8 cellular contexts compared by ENCODE assay signal in the genomic region with DNA sequence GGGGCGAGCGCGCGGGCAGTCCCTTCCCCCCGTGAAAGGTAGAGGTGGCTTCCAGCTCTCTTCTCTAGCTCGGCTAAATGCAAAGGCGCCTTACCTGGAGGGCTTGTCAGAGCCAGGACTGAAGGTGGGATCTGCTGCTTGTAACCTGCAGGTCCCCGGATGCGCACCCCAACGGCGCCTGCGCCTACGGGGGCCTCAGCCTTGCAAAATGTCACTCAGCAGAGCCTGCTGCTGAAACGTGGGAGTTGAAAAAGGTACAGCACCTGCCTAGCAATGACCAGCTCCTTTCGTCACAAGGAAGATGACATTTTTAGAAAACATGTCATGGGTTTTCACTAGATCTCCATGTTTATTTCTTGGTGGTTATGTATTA. TPM values are rescaled to one million over a fixed set of nuclear protein-coding genes. Genes with fewer than 3 reads are reported as not detected.
DNase-seq lines count a peak whose midpoint lies in the region; ATAC-seq and TF ChIP-seq lines count a peak whose summit lies in the region.

No MANE protein-coding gene starts in this region.

- peak overlapping the region; percentile 94 for H3K4me3 Mint-ChIP-seq in CD8-positive, alpha-beta T cell

- peak overlapping the region; percentile 92 for H3K4me3 ChIP-seq in CD8-positive, alpha-beta T cell (ENCODE audit: low read depth, low read length)
- H3K4me3 ChIP-seq in prostate gland (peak overlapping the region; percentile 72 to 82), uterus (peak overlapping the region; percentile 64 to 80)

- peaks cover 49% of the 10 kb centered on the region for H3K4me1 Mint-ChIP-seq in CD8-positive, alpha-beta T cell (ENCODE audit: low read depth)

- H3K27ac ChIP-seq in CD8-positive, alpha-beta T cell (ENCODE audit: low read depth, low read length): peak overlapping the region; percentile 91
- peak overlapping the region; percentile 90 to 91 for H3K27ac ChIP-seq in prostate gland
- H3K27ac ChIP-seq in uterus: peak overlapping the region; percentile 87 to 89

- H3K27ac Mint-ChIP-seq in CD8-positive, alpha-beta T cell: peak overlapping the region; percentile 96

- 1% methylated on average over 15 of the region's 15 CpGs for WGBS in prostate gland

- CTCF ChIA-PET in CD8-positive, alpha-beta T cell (lab: Charles Lee): interaction anchor here (1.0 to 1.6 kb wide), 7 partner anchors 9 to 95 kb away, joined by 3 to 11 read pairs (median 4); partner anchors contain the start of gene LARP1B

- H3K9me3 ChIP-seq in CD8-positive, alpha-beta T cell (ENCODE audit: low read length): no peaks in the 10 kb centered on the region
- H3K9me3 ChIP-seq in prostate gland (no peaks in the 10 kb centered on the region), uterus (no peaks in the 10 kb centered on the region)

- peaks cover 24% of the 10 kb centered on the region for H3K36me3 Mint-ChIP-seq in CD8-positive, alpha-beta T cell

- no peak for TF ChIP-seq CTCF in CD8-positive, alpha-beta T cell (IDR thresholded peaks at IDR 0.05)
- TF ChIP-seq CTCF in prostate gland (IDR thresholded peaks at IDR 0.05): no peak
- TF ChIP-seq CTCF in uterus (IDR thresholded peaks at IDR 0.05): no peak

- intact Hi-C loops in CD8-positive, alpha-beta T cell (cut with DNase I, micrococcal nuclease): loop anchor here (1.0 to 5.0 kb wide), 9 partner anchors 85 to 1128 kb away; partner anchors contain the start of genes PLK4 (in 2 of the 2), SCLT1 (in 2 of the 2), LARP1B (in 1 of the 2) and PGRMC2 (in 1 of the 2)
- intact Hi-C loops in head of caudate nucleus (cut with DNase I): no loop called here
- intact Hi-C loops in prostate gland (cut with DNase I): loop anchor here (2.0 to 10.0 kb wide), 2 partner anchors 95 to 181 kb away; partner anchors contain the start of genes HSPA4L and LARP1B
- intact Hi-C loops in uterus (cut with DNase I; ENCODE audit: low total_unique reads): loop anchor here (10.0 kb wide), 1 partner anchor 99 kb away; the partner anchor contains the start of gene LARP1B

- H3K27me3 ChIP-seq in CD8-positive, alpha-beta T cell (ENCODE audit: insufficient read depth, low read length): no peaks in the 10 kb centered on the region
- H3K27me3 ChIP-seq in prostate gland (replicated peaks; ENCODE audit: insufficient read depth) (no peaks in the 10 kb centered on the region), uterus (no peaks in the 10 kb centered on the region)

- H3K9me3 Mint-ChIP-seq in CD8-positive, alpha-beta T cell: no peaks in the 10 kb centered on the region

- no peaks in the 10 kb centered on the region for H3K36me3 ChIP-seq in CD8-positive, alpha-beta T cell (ENCODE audit: insufficient read depth, low read length)
- H3K36me3 ChIP-seq in prostate gland: no peaks in the 10 kb centered on the region
- H3K36me3 ChIP-seq in uterus: no peaks in the 10 kb centered on the region

- peak; percentile 54 for ATAC-seq in CD8-positive, alpha-beta T cell
- ATAC-seq in GM19438 (IDR thresholded peaks at IDR 0.05; ENCODE audit: low read depth, unreplicated experiment) (peak; percentile 25), HG03565 (IDR thresholded peaks at IDR 0.05; ENCODE audit: unreplicated experiment) (peak; percentile 27)

- POLR2A ChIA-PET in CD8-positive, alpha-beta T cell (lab: Charles Lee): interaction anchor here (0.8 to 2.4 kb wide), 11 partner anchors 9 to 1127 kb away, joined by 3 to 46 read pairs (median 4); partner anchors contain the start of genes JADE1, LARP1B, PGRMC2 and PLK4

- H3K4me1 ChIP-seq in CD8-positive, alpha-beta T cell (ENCODE audit: insufficient read depth, low read length): peaks cover 27% of the 10 kb centered on the region
- H3K4me1 ChIP-seq in prostate gland (replicated peaks) (no peaks in the 10 kb centered on the region), uterus (peaks cover 4 to 5% of the 10 kb centered on the region in 2 donors)

- peak; percentile 52 to 89 (median 71) for DNase-seq in CD8-positive, alpha-beta T cell
- DNase-seq in RPMI8226 (peak; percentile 60), head of caudate nucleus (peak; percentile 50 to 90 (median 82)), prostate gland (ENCODE audit: low spot score) (peak; percentile 35), uterus (no peak)
- peak; percentile 20 to 67 (median 45) for DNase-seq in activated naive CD4-positive, alpha-beta T cell (lab: John Stamatoyannopoulos, UW)

- TF ChIP-seq POLR2A in prostate gland (IDR thresholded peaks at IDR 0.05) (no peak), uterus (IDR thresholded peaks at IDR 0.05) (no peak)

- H3K27me3 Mint-ChIP-seq in CD8-positive, alpha-beta T cell (ENCODE audit: low read depth): no peaks in the 10 kb centered on the region

RNA-seq across cellular contexts. Expression of gene ABHD18, which starts 0.6 kb away (rescaled TPM):
- total RNA-seq in CD8-positive, alpha-beta T cell: 10 to 100 TPM; 13.3 to 13.5 TPM
- total RNA-seq in prostate gland (10 to 100 TPM in 1 of 2 donors, 1 to 10 TPM in 1; 5.7 to 10.6 TPM), uterus (10 to 100 TPM in 3 of 4 donors, 1 to 10 TPM in 1; 4.7 to 16.1 (median 12.5) TPM)

RNA-seq across cellular contexts. Expression of gene MFSD8, which starts 0.8 kb away (rescaled TPM):
- total RNA-seq in CD8-positive, alpha-beta T cell: 10 to 100 TPM; 26.1 to 27.1 TPM
- total RNA-seq in prostate gland (10 to 100 TPM; 12.6 to 21.0 TPM), uterus (100 to 1,000 TPM in 1 of 4 donors, 10 to 100 TPM in 3; 36.4 to 121 (median 61.0) TPM)

Comparison
In these comparisons a context has a peak if more than half of its experiments do, and no peak if none do; other contexts are left out.
1. DNase-seq: peak in CD8-positive, alpha-beta T cell (7 of 7), RPMI8226 (single experiment), activated naive CD4-positive, alpha-beta T cell (4 of 4), head of caudate nucleus (42 of 42) and prostate gland (single experiment); none in uterus (0 of 2).
2. Peak in every context shown above with its lines, with median percentiles within 50 percentile points of each other: ATAC-seq, H3K27ac ChIP-seq and H3K4me3 ChIP-seq.